Comparison of ENCODE assay signal across 9 cellular contexts in the genomic region with DNA sequence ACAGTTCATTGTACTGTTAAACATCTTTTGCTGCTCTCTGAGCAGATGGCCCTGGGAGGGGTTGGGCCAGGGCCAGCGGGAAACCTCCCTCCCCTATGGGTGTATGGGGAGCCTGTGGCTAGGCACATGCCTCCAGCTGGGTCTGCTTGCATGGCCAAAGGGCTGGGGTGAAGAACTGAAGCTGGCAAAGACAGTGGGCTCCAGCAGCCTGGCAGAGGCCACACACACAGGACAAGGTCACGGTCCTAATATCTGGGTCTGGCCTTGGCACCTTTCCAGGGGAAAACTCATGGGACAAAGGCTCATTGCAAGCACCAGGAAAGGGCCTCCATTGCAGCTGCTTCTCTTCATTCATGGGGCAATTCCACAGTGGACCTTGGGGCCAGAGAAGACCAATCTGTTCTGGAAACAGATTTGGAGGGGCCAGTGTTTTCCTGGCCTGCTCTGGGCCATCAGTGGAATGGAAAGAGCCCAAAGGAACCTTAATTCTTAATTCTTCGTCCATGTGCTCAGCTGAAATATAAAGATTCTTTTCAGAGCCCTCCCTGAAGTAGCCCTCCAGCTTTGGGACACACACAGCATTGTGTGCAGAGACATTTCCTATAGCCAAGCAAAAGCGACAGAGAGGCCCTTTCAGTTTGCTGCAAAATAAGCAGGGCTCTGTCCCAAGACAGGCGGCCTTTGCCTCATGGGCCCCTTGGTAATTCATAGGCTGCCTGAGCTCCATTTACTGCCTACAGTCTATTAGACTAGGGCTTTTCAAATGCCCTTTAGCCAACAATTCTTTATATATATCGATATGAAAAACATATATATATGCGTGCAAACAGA. TPM values are rescaled to one million over a fixed set of nuclear protein-coding genes. Genes with fewer than 3 reads are reported as not detected.
DNase-seq lines count a peak whose midpoint lies in the region; ATAC-seq and TF ChIP-seq lines count a peak whose summit lies in the region.
"Had no signal": no experiment of that assay in that cellular context is flagged by ENCODE, and none has a peak within 500 bp of the region (broad histone marks: within the 10 kb centered on the region; RNA-seq: fewer than 3 reads in every experiment).

No MANE protein-coding gene starts in this region.

- H3K27ac Mint-ChIP-seq in neural crest cell (ENCODE audit: unreplicated experiment), result peak overlapping the region; percentile 96

- H3K9me3 Mint-ChIP-seq in neural crest cell, result peaks cover 5% of the 10 kb centered on the region

- H3K4me1 ChIP-seq in SJCRH30 (peaks cover 43% of the 10 kb centered on the region), gastroesophageal sphincter (peaks cover 0 to 27% (median 0%) of the 10 kb centered on the region in 3 donors)
- H3K4me1 ChIP-seq: SJSA1 had no signal

- H3K4me1 Mint-ChIP-seq in neural crest cell, result peaks cover 27% of the 10 kb centered on the region

- TF ChIP-seq POLR2A in gastroesophageal sphincter (IDR thresholded peaks at IDR 0.05), result no peak

- H3K4me3 ChIP-seq in SJCRH30 (peak overlapping the region; percentile 3; the same call in 1 of the 2 replicates), gastroesophageal sphincter (no peak overlapping the region)
- H3K4me3 ChIP-seq: SJSA1 had no signal

- WGBS in gastroesophageal sphincter (ENCODE audit: low coverage in 1 of 2), 2 donors, result 82 to 84% methylated on average over 4 to 5 of the region's 7 CpGs

- H3K36me3 Mint-ChIP-seq in neural crest cell (ENCODE audit: low read depth), result no peaks in the 10 kb centered on the region

- peak overlapping the region; percentile 96 for H3K27ac ChIP-seq in SJCRH30
- peak overlapping the region in 3 of 4 donors; percentile 8 to 53 (median 20) for H3K27ac ChIP-seq in gastroesophageal sphincter
- H3K27ac ChIP-seq: SJSA1 had no signal

- H3K36me3 ChIP-seq in SJCRH30, result no peaks in the 10 kb centered on the region
- no peaks in the 10 kb centered on the region for H3K36me3 ChIP-seq in gastroesophageal sphincter
- H3K36me3 ChIP-seq: SJSA1 had no signal

- DNase-seq in Ammon's horn (ENCODE audit: low spot score), result peak; percentile 94
- DNase-seq in SJCRH30, result peak; percentile 93 to 96
- peak; percentile 21 for DNase-seq in neural crest cell (ENCODE audit: low read depth, low spot score)
- DNase-seq in activated effector memory CD4-positive, alpha-beta T cell treated with Interleukin-2 at 50 U/mL for 16 hours, result no peak
- DNase-seq in AG08396 (ENCODE audit: low spot score), result no peak

- H3K27me3 ChIP-seq in SJCRH30 (no peaks in the 10 kb centered on the region), gastroesophageal sphincter (no peaks in the 10 kb centered on the region)
- H3K27me3 ChIP-seq: SJSA1 had no signal

- TF ChIP-seq CTCF in gastroesophageal sphincter (IDR thresholded peaks at IDR 0.05) (no peak), neural crest cell (conservative IDR thresholded peaks at IDR 0.05) (no peak)

- peaks cover 4% of the 10 kb centered on the region; the same call in 1 of the 2 replicates for H3K9me3 ChIP-seq in SJCRH30 (replicated peaks)
- no peaks in the 10 kb centered on the region for H3K9me3 ChIP-seq in gastroesophageal sphincter
- H3K9me3 ChIP-seq: SJSA1 had no signal

- peak overlapping the region; percentile 75 for H3K4me3 Mint-ChIP-seq in neural crest cell

- TF ChIP-seq EP300 in gastroesophageal sphincter (IDR thresholded peaks at IDR 0.05), result no peak

- H3K27me3 Mint-ChIP-seq in neural crest cell (ENCODE audit: low read depth), result no peaks in the 10 kb centered on the region

- ATAC-seq in gastroesophageal sphincter, result peak; percentile 73
- no peak for ATAC-seq in HG03571 (IDR thresholded peaks at IDR 0.05; ENCODE audit: unreplicated experiment)
- no peak for ATAC-seq in GM18498 (IDR thresholded peaks at IDR 0.05; ENCODE audit: unreplicated experiment)

RNA-seq across cellular contexts. Expression of a gene that starts 11.3 kb away (rescaled TPM):
- total RNA-seq in SJCRH30 (2014; rRNA removed; shearing (Covaris generic)), result 25.0 and 28.0 TPM in 2 replicates
- total RNA-seq in gastroesophageal sphincter (10 to 100 TPM; 17.3 to 42.7 (median 33.3) TPM), neural crest cell (41.8 and 44.4 TPM in 2 replicates)

Comparison
In these comparisons a context has a peak if more than half of its experiments do, and no peak if none do; other contexts are left out.
1. DNase-seq: peak in Ammon's horn (single experiment), SJCRH30 (2 of 2) and neural crest cell (single experiment); none in activated effector memory CD4-positive, alpha-beta T cell treated with Interleukin-2 at 50 U/mL for 16 hours (single experiment) and AG08396 (single experiment).